Comparison of ENCODE assay signal across 9 cellular contexts in genomic region chr6:90611543-90611864, GRCh38. TPM values are rescaled to one million over a fixed set of nuclear protein-coding genes. Genes with fewer than 3 reads are reported as not detected.
A peak's percentile ranks its signal among the peaks of the same experiment; 100 is the strongest.
DNase-seq lines count a peak whose midpoint lies in the region; ATAC-seq, FAIRE-seq and TF ChIP-seq lines count a peak whose summit lies in the region.
"Had no signal": no experiment of that assay in that cellular context is flagged by ENCODE, and none has a peak within 500 bp of the region (broad histone marks: within the 10 kb centered on the region; RNA-seq: fewer than 3 reads in every experiment).

No MANE protein-coding gene starts in this region.

- RAD21 ChIA-PET in GM12878 (lab: Charles Lee; ENCODE audit: unreplicated experiment): no interaction called here

- H3K36me3 Mint-ChIP-seq in activated naive CD4-positive, alpha-beta T cell treated with anti-CD3 and anti-CD28 coated beads, Interleukin-2, amount 50 U/mL, for 24 hours: no peaks in the 10 kb centered on the region
- H3K36me3 Mint-ChIP-seq in memory B cell: no peaks in the 10 kb centered on the region

- H3K27me3 Mint-ChIP-seq in activated naive CD4-positive, alpha-beta T cell treated with anti-CD3 and anti-CD28 coated beads, Interleukin-2, amount 50 U/mL, for 24 hours: peaks cover 49% of the 10 kb centered on the region
- peaks cover 19% of the 10 kb centered on the region for H3K27me3 Mint-ChIP-seq in memory B cell

- 0 out of 2 replicates have a peak overlapping the region, but pooled peaks have one; percentile 71 for H2AFZ ChIP-seq in GM12878 (ENCODE audit: control insufficient read depth, low read depth, low read length)

- H3K27ac Mint-ChIP-seq in activated naive CD4-positive, alpha-beta T cell treated with anti-CD3 and anti-CD28 coated beads, Interleukin-2, amount 50 U/mL, for 24 hours: peak overlapping the region; percentile 30
- no peak overlapping the region for H3K27ac Mint-ChIP-seq in memory B cell

- DNase-seq in activated naive CD4-positive, alpha-beta T cell (lab: John Stamatoyannopoulos, UW): no peak
- DNase-seq in GM12878 (ENCODE audit: low read depth, low spot score): no peak
- DNase-seq in memory B cell (ENCODE audit: low spot score in 2 of 2): no peak
- DNase-seq in upper lobe of left lung: no peak
- DNase-seq in activated effector memory CD4-positive, alpha-beta T cell treated with Interleukin-2 at 50 U/mL for 16 hours: no peak
- DNase-seq in anterior cingulate cortex (lab: John Stamatoyannopoulos, UW): no peak
- no peak for DNase-seq in NCI-H128 (lab: John Stamatoyannopoulos, UW; ENCODE audit: unreplicated experiment)

- H3K9ac ChIP-seq in GM12878 (ENCODE audit: control insufficient read depth, insufficient read depth, low read length): no peak overlapping the region

- SMC1A ChIA-PET in GM12878 (lab: Charles Lee; ENCODE audit: uncharacterized antibody, unreplicated experiment): no interaction called here

- ATAC-seq in GM12878: no peak
- no peak for ATAC-seq in memory B cell (ENCODE audit: low read depth)
- no peak for ATAC-seq in upper lobe of left lung (ENCODE audit: low FRiP score in 2 of 2)

- no peaks in the 10 kb centered on the region for H3K4me1 ChIP-seq in GM12878 (ENCODE audit: control insufficient read depth, insufficient read depth, low read length)
- peaks cover 8 to 18% (median 14%) of the 10 kb centered on the region in 4 donors for H3K4me1 ChIP-seq in upper lobe of left lung

- H3K4me3 Mint-ChIP-seq in activated naive CD4-positive, alpha-beta T cell treated with anti-CD3 and anti-CD28 coated beads, Interleukin-2, amount 50 U/mL, for 24 hours: peak overlapping the region; percentile 90
- peak overlapping the region; percentile 91 for H3K4me3 Mint-ChIP-seq in memory B cell

- CTCF ChIA-PET in GM12878 (lab: Yijun Ruan, JAX): no interaction called here

- in situ Hi-C loops in GM12878 (cut with MboI): no loop called here

- no peak for FAIRE-seq in GM12878 (lab: Jason Lieb, UNC)
- FAIRE-seq: G401.6 had no signal

- H3K4me3 ChIP-seq in GM12878 (peak overlapping the region; percentile 58; the same call in 1 of the 2 replicates), upper lobe of left lung (peak overlapping the region; percentile 23 to 64 (median 58))

- H4K20me1 ChIP-seq in GM12878 (ENCODE audit: control insufficient read depth, insufficient read depth): no peaks in the 10 kb centered on the region

- H3K9me3 ChIP-seq in GM12878 (replicated peaks; ENCODE audit: control insufficient read depth, insufficient read depth, low read length) (no peaks in the 10 kb centered on the region), upper lobe of left lung (no peaks in the 10 kb centered on the region)

- no peak for TF ChIP-seq POLR2A in GM12878 (IDR thresholded peaks at IDR 0.05; ENCODE audit: low read depth, low read length)
- no peak for TF ChIP-seq POLR2A in upper lobe of left lung (IDR thresholded peaks at IDR 0.05)

- intact Hi-C loops in GM12878 (cut with micrococcal nuclease; ENCODE audit: unreplicated experiment): no loop called here

- no peak for TF ChIP-seq CTCF in GM12878 (IDR thresholded peaks at IDR 0.05 in 2 of 3, conservative IDR thresholded peaks at IDR 0.05 in 1 of 3; ENCODE audit: control insufficient read depth in 2 of 3, extremely low read depth in 1 of 3, insufficient read depth in 1 of 3, low read depth in 3 of 3, low read length in 3 of 3)
- TF ChIP-seq CTCF in upper lobe of left lung (IDR thresholded peaks at IDR 0.05): no peak

- H3K27me3 ChIP-seq in GM12878 (replicated peaks in 1 of 2; ENCODE audit: control insufficient read depth in 2 of 2, insufficient read depth in 2 of 2, low read length in 1 of 2) (peaks cover 2 to 18% of the 10 kb centered on the region in 2 experiments), upper lobe of left lung (peaks cover 0 to 21% (median 3%) of the 10 kb centered on the region in 4 donors)

- BruUV-seq in GM12878 (replicated peaks; lab: Mats Ljungman, UMichigan): no TSS peak

- no peaks in the 10 kb centered on the region for H3K36me3 ChIP-seq in GM12878 (ENCODE audit: control insufficient read depth in 2 of 2, insufficient read depth in 2 of 2, low read length in 1 of 2)
- no peaks in the 10 kb centered on the region for H3K36me3 ChIP-seq in upper lobe of left lung

- no peak for TF ChIP-seq RAD21 in GM12878 (IDR thresholded peaks at IDR 0.05; ENCODE audit: insufficient read depth, low read depth, low read length)

- H3K27ac ChIP-seq in GM12878 (ENCODE audit: control insufficient read depth, insufficient read depth) (no peak overlapping the region), upper lobe of left lung (peak overlapping the region in 1 of 4 donors; percentile 77)

- H3K9me3 Mint-ChIP-seq in activated naive CD4-positive, alpha-beta T cell treated with anti-CD3 and anti-CD28 coated beads, Interleukin-2, amount 50 U/mL, for 24 hours: no peaks in the 10 kb centered on the region
- no peaks in the 10 kb centered on the region for H3K9me3 Mint-ChIP-seq in memory B cell

- POLR2A ChIA-PET in GM12878 (lab: Charles Lee): no interaction called here

- H3K79me2 ChIP-seq in GM12878 (ENCODE audit: control insufficient read depth, insufficient read depth, low read length): no peaks in the 10 kb centered on the region

- peaks cover 16% of the 10 kb centered on the region for H3K4me1 Mint-ChIP-seq in activated naive CD4-positive, alpha-beta T cell treated with anti-CD3 and anti-CD28 coated beads, Interleukin-2, amount 50 U/mL, for 24 hours
- H3K4me1 Mint-ChIP-seq in memory B cell: peaks cover 9% of the 10 kb centered on the region

- TF ChIP-seq EP300 in GM12878 (IDR thresholded peaks at IDR 0.05; ENCODE audit: borderline replicate concordance in 1 of 2, control insufficient read depth in 1 of 2, low read depth in 2 of 2, low read length in 2 of 2) (no peak), upper lobe of left lung (IDR thresholded peaks at IDR 0.05) (no peak)

- H3K4me2 ChIP-seq in GM12878 (ENCODE audit: control insufficient read depth, insufficient read depth): peak overlapping the region; percentile 64; the same call in 1 of the 2 replicates

- 28% methylated on average over 7 of the region's 7 CpGs for WGBS in GM12878 (ENCODE audit: insufficient coverage, insufficient replicate concordance, low lambda C conversion rate, missing lambda C conversion rate)
- 23 to 26% methylated on average over 6 to 7 of the region's 7 CpGs for WGBS in upper lobe of left lung, 2 donors

TF ChIP-seq in GM12878, 131 proteins besides CTCF, POLR2A, EP300 and RAD21 (continues in another document):
- TF ChIP-seq FOS (IDR thresholded peaks at IDR 0.05; ENCODE audit: borderline replicate concordance, extremely low read depth, insufficient read length): no peak
- no peak for TF ChIP-seq BCLAF1 (IDR thresholded peaks at IDR 0.05)

RNA-seq across cellular contexts. Expression of gene MAP3K7, which starts 24.6 kb away (rescaled TPM):
- 78.4 and 84.1 TPM in 2 replicates for total RNA-seq in GM12878 (2013; cell fraction: nucleolus; rRNA removed)
- 18.2 and 18.8 TPM in 2 replicates for total RNA-seq in GM12878 (2014; rRNA removed)
- total RNA-seq in GM12878 (2014; rRNA removed; fragmentation: Illumina TruSeq; extraction: Trizol): 28.7 and 28.9 TPM in 2 replicates
- total RNA-seq in GM12878 (2021): 19.2 and 20.3 TPM in 2 replicates
- 8.2 TPM for polyA plus RNA-seq in GM12878 (2011; ENCODE audit: low read depth)
- 42.6 and 58.1 TPM in 2 replicates for polyA plus RNA-seq in GM12878 (2011; rRNA removed)
- 15.6 and 18.5 TPM in 2 replicates for polyA plus RNA-seq in GM12878 (2011; cell fraction: cytosol; rRNA removed)
- 77.0 and 97.4 TPM in 2 replicates for polyA plus RNA-seq in GM12878 (2011; cell fraction: nucleus; rRNA removed)
- polyA plus RNA-seq in GM12878 (2012): 11.3 and 15.1 TPM in 2 replicates
- polyA plus RNA-seq in GM12878 (2014; fragmentation: Illumina TruSeq; extraction: Trizol): 29.4 and 36.0 TPM in 2 replicates
- 10 to 100 TPM in 1 of 2 experiments, 1 to 10 TPM in 1; 7.0 to 13.4 TPM for polyA plus RNA-seq in GM12878 (2014; fragmentation: Nextera tagmentation; extraction: Ambion mirVana)
- polyA plus RNA-seq in GM12878 (2014; rRNA removed): 18.4 and 22.0 TPM in 2 replicates
- 10 to 100 TPM; 22.0 to 22.8 TPM for polyA plus RNA-seq in GM12878 (2016; fragmentation: Nextera tagmentation; extraction: Ambion mirVana)
- 26.5 and 33.8 TPM in 2 replicates for polyA minus RNA-seq in GM12878 (2011; rRNA and poly(A)+ RNA removed)
- polyA minus RNA-seq in GM12878 (2011; cell fraction: cytosol; rRNA and poly(A)+ RNA removed): 8.7 and 9.5 TPM in 2 replicates
- 44.2 and 57.5 TPM in 2 replicates for polyA minus RNA-seq in GM12878 (2011; cell fraction: nucleus; rRNA and poly(A)+ RNA removed)
- total RNA-seq in upper lobe of left lung: 10 to 100 TPM; 13.9 to 36.7 (median 19.1) TPM
